In genomic region chr2:172788871-172789270, GRCh38 we compare ENCODE assay signal across 25 cellular contexts.
"Had no signal": no experiment of that assay in that cellular context is flagged by ENCODE, and none has a peak within 500 bp of the region (broad histone marks: within the 10 kb centered on the region; RNA-seq: fewer than 3 reads in every experiment).

No MANE protein-coding gene starts in this region.

- H3K9me3 Mint-ChIP-seq: dendritic cell treated with granulocyte-macrophage colony-stimulating factor and Interleukin-4, amounts not matched to agents 40 ng/mL and 50 ng/mL, for 4 days; effector memory CD8-positive, alpha-beta T cell; endodermal cell; mesothelial cell of epicardium; naive thymus-derived CD4-positive, alpha-beta T cell had no signal

- H3K27ac ChIP-seq: colonic mucosa, epithelial cell of prostate, esophagus squamous epithelium, gastrocnemius medialis, heart right ventricle, left lung, lower lobe of right lung had no signal

- H3K27me3 ChIP-seq: colonic mucosa, esophagus squamous epithelium, gastrocnemius medialis, heart right ventricle, left lung had no signal

- H3K4me3 Mint-ChIP-seq: dendritic cell treated with granulocyte-macrophage colony-stimulating factor and Interleukin-4, amounts not matched to agents 40 ng/mL and 50 ng/mL, for 4 days; effector memory CD8-positive, alpha-beta T cell; endodermal cell; mesothelial cell of epicardium; naive thymus-derived CD4-positive, alpha-beta T cell had no signal

- ATAC-seq: effector memory CD8-positive, alpha-beta T cell; esophagus mucosa; gastrocnemius medialis; heart right ventricle; left cardiac atrium; left lung; left ventricle myocardium superior; lower lobe of right lung; mucosa of descending colon; naive thymus-derived CD4-positive, alpha-beta T cell had no signal

- H3K4me3 ChIP-seq: colonic mucosa, esophagus squamous epithelium, gastrocnemius medialis, heart right ventricle, left lung, lower lobe of right lung, mucosa of descending colon had no signal

- H3K4me1 Mint-ChIP-seq: endodermal cell; naive thymus-derived CD4-positive, alpha-beta T cell had no signal

- H3K36me3 Mint-ChIP-seq: mesothelial cell of epicardium; naive thymus-derived CD4-positive, alpha-beta T cell had no signal

- H3K4me1 ChIP-seq: colonic mucosa, gastrocnemius medialis, left lung, lower lobe of right lung had no signal

- H3K9me3 ChIP-seq: colonic mucosa, esophagus squamous epithelium, gastrocnemius medialis, heart right ventricle, left lung, lower lobe of right lung, mucosa of descending colon had no signal

- H3K36me3 ChIP-seq: colonic mucosa, esophagus squamous epithelium, gastrocnemius medialis, heart right ventricle, left lung, lower lobe of right lung had no signal

- H3K27ac Mint-ChIP-seq: dendritic cell treated with granulocyte-macrophage colony-stimulating factor and Interleukin-4, amounts not matched to agents 40 ng/mL and 50 ng/mL, for 4 days; effector memory CD8-positive, alpha-beta T cell; endodermal cell; mesothelial cell of epicardium; naive thymus-derived CD4-positive, alpha-beta T cell had no signal

- DNase-seq: colonic mucosa; cortex of kidney; effector CD8-positive, alpha-beta T cell; effector memory CD8-positive, alpha-beta T cell; endodermal cell; erythroblast; esophagus squamous epithelium; foreskin fibroblast; foreskin melanocyte; gastrocnemius medialis; glutamatergic neuron; head of caudate nucleus; heart right ventricle; hippocampal formation; left cardiac atrium; left lung; left ventricle myocardium superior; lower lobe of right lung; mesenchymal stem cell; mucosa of descending colon; naive thymus-derived CD4-positive, alpha-beta T cell had no signal
